In the genomic region with DNA sequence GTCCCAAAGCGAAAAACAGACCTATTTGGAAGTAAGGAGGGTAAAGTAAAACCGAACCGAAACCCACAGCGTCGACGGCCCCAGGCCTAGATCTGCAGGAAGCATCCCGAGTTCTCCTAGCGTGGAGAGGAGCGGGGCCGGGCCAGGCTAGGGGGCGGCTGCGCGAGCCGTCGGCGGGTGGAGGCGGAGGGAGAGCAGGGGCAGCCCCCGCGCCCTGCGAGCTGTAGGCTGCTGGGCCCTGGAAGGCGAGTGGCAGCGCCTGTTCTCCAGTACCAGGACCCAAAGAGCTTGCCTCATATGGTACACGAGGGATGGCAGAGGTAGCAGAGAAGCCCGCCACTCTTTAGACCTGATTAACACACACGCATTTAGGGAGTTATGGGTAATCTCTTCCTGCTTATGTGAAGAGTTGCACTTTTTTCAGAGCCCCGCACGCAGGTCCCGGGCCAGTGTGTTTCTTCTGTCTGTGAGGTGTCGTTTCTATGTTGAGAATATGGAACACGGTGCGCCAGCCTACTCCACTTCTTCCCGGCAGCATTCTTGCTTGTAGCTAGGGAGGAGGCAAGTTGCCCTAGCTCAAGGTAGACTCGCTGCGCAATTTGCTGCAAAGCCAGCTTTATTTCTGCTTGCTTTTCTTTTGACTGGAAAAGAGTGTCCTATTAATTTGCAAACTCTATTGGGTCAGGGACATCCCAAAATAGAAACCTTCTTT, we compare ENCODE assay signal across 9 cellular contexts.
DNase-seq lines count a peak whose midpoint lies in the region; ATAC-seq, FAIRE-seq and TF ChIP-seq lines count a peak whose summit lies in the region.
"Had no signal": no experiment of that assay in that cellular context is flagged by ENCODE, and none has a peak within 500 bp of the region (broad histone marks: within the 10 kb centered on the region; RNA-seq: fewer than 3 reads in every experiment).

No MANE protein-coding gene starts in this region.

- CTCF ChIA-PET in CD4-positive, alpha-beta memory T cell (lab: Charles Lee; ENCODE audit: partially characterized antibody) = interaction anchor here (1.1 to 2.6 kb wide), 4 partner anchors 10 to 22 kb away, joined by 3 to 14 read pairs (median 3); no protein-coding TSS in a partner anchor
- CTCF ChIA-PET in H1 (lab: Charles Lee; ENCODE audit: partially characterized antibody) = interaction anchor here (1.2 to 4.1 kb wide), 3 partner anchors 9 to 16 kb away, joined by 3 to 48 read pairs (median 4); no protein-coding TSS in a partner anchor

- no peak overlapping the region for H3K14ac ChIP-seq in H1 (ENCODE audit: insufficient read length)

- no peak overlapping the region for H3K23ac ChIP-seq in H1 (ENCODE audit: insufficient read length)

- no peak for DNase-seq in CD4-positive, alpha-beta memory T cell
- peak in 1 of 2 experiments; percentile 15 for DNase-seq in H1 (ENCODE audit: low read depth in 1 of 2, low spot score in 2 of 2)
- DNase-seq in omental fat pad (ENCODE audit: low spot score) = no peak
- no peak for DNase-seq in GM19240 (ENCODE audit: insufficient read length, low spot score)

- H3K27me3 Mint-ChIP-seq in CD4-positive, alpha-beta memory T cell = peaks cover 7 to 22% of the 10 kb centered on the region in 2 donors

- intact Hi-C loops in CD4-positive, alpha-beta memory T cell (cut with micrococcal nuclease) = no loop called here

- WGBS in H1 (ENCODE audit: extremely low coverage in 1 of 2, insufficient coverage in 1 of 2, insufficient read length in 1 of 2, insufficient replicate concordance in 2 of 2, low coverage in 1 of 2, low lambda C conversion rate in 2 of 2, missing lambda C conversion rate in 1 of 2), 2 experiments = 38% methylated on average over 33 of the region's 34 CpGs; no CpG with 5 or more reads in 1 of the 2 experiments

- H3K4me1 ChIP-seq in CD4-positive, alpha-beta memory T cell (ENCODE audit: insufficient read depth, low read length) = no peaks in the 10 kb centered on the region
- H3K4me1 ChIP-seq in H1 (replicated peaks in 1 of 4; ENCODE audit: control insufficient read depth in 3 of 4, insufficient read depth in 4 of 4, low read length in 3 of 4) = peaks cover 0 to 5% (median under 1%) of the 10 kb centered on the region in 4 experiments; a peak in 1 of 7 replicates

- H2AFZ ChIP-seq in H1 (ENCODE audit: low read length) = peak overlapping the region; percentile 76; the same call in 1 of the 2 replicates

- TF ChIP-seq POLR2A in H1 (IDR thresholded peaks at IDR 0.05; ENCODE audit: control extremely low read depth in 1 of 2, low read depth in 2 of 2, low read length in 2 of 2) = no peak

- no peak overlapping the region for H3K27ac Mint-ChIP-seq in CD4-positive, alpha-beta memory T cell
- H3K27ac Mint-ChIP-seq: activated naive CD4-positive, alpha-beta T cell treated with anti-CD3 and anti-CD28 coated beads, Interleukin-2, amount 50 U/mL, for 24 hours had no signal

- H4K8ac ChIP-seq in H1 (ENCODE audit: extremely low read depth, insufficient read depth, low read length) = peak overlapping the region; percentile 91

- POLR2A ChIA-PET in CD4-positive, alpha-beta memory T cell (lab: Charles Lee; ENCODE audit: partially characterized antibody) = interaction anchor here (0.6 to 1.2 kb wide), 2 partner anchors 159 to 272 kb away, joined by 3 read pairs; no protein-coding TSS in a partner anchor
- POLR2A ChIA-PET in H1 (lab: Charles Lee; ENCODE audit: partially characterized antibody) = interaction anchor here (1.3 to 2.1 kb wide), 4 partner anchors 9 to 216 kb away, joined by 3 to 9 read pairs (median 4); a partner anchor contains a TSS

- no peak overlapping the region for H2BK5ac ChIP-seq in H1 (ENCODE audit: low read depth, low read length)

- H3K4me1 Mint-ChIP-seq in CD4-positive, alpha-beta memory T cell = peaks cover 0 to 10% (median under 1%) of the 10 kb centered on the region in 4 donors

- H3K27ac ChIP-seq in CD4-positive, alpha-beta memory T cell (ENCODE audit: low read depth, low read length) = no peak overlapping the region
- H3K27ac ChIP-seq in H1 (ENCODE audit: low read depth, low read length) = no peak overlapping the region

- ATAC-seq in HG03354 (IDR thresholded peaks at IDR 0.05; ENCODE audit: poor library complexity, severe bottlenecking, unreplicated experiment) (peak; percentile 16), omental fat pad (ENCODE audit: low FRiP score) (peak; percentile 63), SK-N-SH treated with all-trans-retinoic acid at 6 μM for 48 hours (no peak; the same call in 2 of the 3 replicates), HG02840 (IDR thresholded peaks at IDR 0.05; ENCODE audit: low FRiP score, unreplicated experiment) (no peak), HG03039 (IDR thresholded peaks at IDR 0.05; ENCODE audit: unreplicated experiment) (no peak)

- H3K36me3 Mint-ChIP-seq in CD4-positive, alpha-beta memory T cell = no peaks in the 10 kb centered on the region
- H3K36me3 Mint-ChIP-seq: activated naive CD4-positive, alpha-beta T cell treated with anti-CD3 and anti-CD28 coated beads, Interleukin-2, amount 50 U/mL, for 24 hours had no signal

- H3K9me3 ChIP-seq in CD4-positive, alpha-beta memory T cell (ENCODE audit: control insufficient read depth in 1 of 2, low read length in 2 of 2) = no peaks in the 10 kb centered on the region
- peaks cover 0 to 7% of the 10 kb centered on the region in 2 experiments; a peak in 1 of 4 replicates for H3K9me3 ChIP-seq in H1 (ENCODE audit: insufficient read depth in 2 of 2, low read depth in 1 of 2, low read length in 1 of 2)

- H2AK5ac ChIP-seq in H1 (ENCODE audit: low read depth, low read length) = no peak overlapping the region

- H2BK20ac ChIP-seq in H1 (ENCODE audit: low read length) = 0 out of 2 replicates have a peak overlapping the region, but pooled peaks have one; percentile 34

- peak overlapping the region in 1 of 2 donors; percentile 17 for H3K4me3 ChIP-seq in CD4-positive, alpha-beta memory T cell (ENCODE audit: low read length in 2 of 2)
- H3K4me3 ChIP-seq in H1 (ENCODE audit: extremely low read depth in 1 of 4, insufficient read depth in 2 of 4, low read depth in 3 of 4, low read length in 4 of 4) = peak overlapping the region; percentile 25 to 54 (median 34)

- no peak overlapping the region for H3K9ac ChIP-seq in H1 (replicated peaks in 1 of 4; ENCODE audit: extremely low read depth in 1 of 4, low read depth in 3 of 4, low read length in 3 of 4)

- no peaks in the 10 kb centered on the region for H3K36me3 ChIP-seq in CD4-positive, alpha-beta memory T cell (ENCODE audit: insufficient read depth, low read length)
- no peaks in the 10 kb centered on the region; a peak in 1 of 8 replicates for H3K36me3 ChIP-seq in H1 (ENCODE audit: control insufficient read depth in 2 of 4, insufficient read depth in 4 of 4, low read length in 3 of 4)

- TF ChIP-seq CTCF in H1 (IDR thresholded peaks at IDR 0.05; ENCODE audit: control extremely low read depth in 1 of 3, insufficient read depth in 1 of 3, low read depth in 1 of 3, low read length in 3 of 3) = no peak
- no peak for TF ChIP-seq CTCF in omental fat pad (IDR thresholded peaks at IDR 0.05)

- TF ChIP-seq RAD21 in H1 (IDR thresholded peaks at IDR 0.05 in 1 of 2, conservative IDR thresholded peaks at IDR 0.05 in 1 of 2; ENCODE audit: low read depth in 2 of 2, low read length in 2 of 2) = no peak

- no peaks in the 10 kb centered on the region for H4K20me1 ChIP-seq in H1 (replicated peaks in 1 of 2; ENCODE audit: control insufficient read depth in 1 of 2, insufficient read depth in 2 of 2, low read length in 2 of 2)

- peak overlapping the region; percentile 68 for H3K4me2 ChIP-seq in H1 (ENCODE audit: insufficient read depth in 1 of 2, low read depth in 2 of 2, low read length in 2 of 2)

- no peak for FAIRE-seq in H1 (lab: Jason Lieb, UNC)

- peaks cover 3% of the 10 kb centered on the region for H3K27me3 ChIP-seq in CD4-positive, alpha-beta memory T cell (ENCODE audit: insufficient read depth, low read length)
- H3K27me3 ChIP-seq in H1 (replicated peaks in 1 of 4; ENCODE audit: control insufficient read depth in 3 of 4, extremely low read depth in 1 of 4, insufficient read depth in 3 of 4, low read length in 3 of 4) = peaks cover 2 to 28% (median 23%) of the 10 kb centered on the region in 4 experiments

- H3K18ac ChIP-seq in H1 (ENCODE audit: extremely low read depth, low read length) = peak overlapping the region; percentile 62; the same call in 1 of the 2 replicates

- no peak overlapping the region for H2BK15ac ChIP-seq in H1 (ENCODE audit: low read length)

- peak overlapping the region; percentile 55; the same call in 1 of the 2 replicates for H2BK12ac ChIP-seq in H1 (ENCODE audit: low read depth, low read length)

- H3K9me3 Mint-ChIP-seq in CD4-positive, alpha-beta memory T cell = peaks cover 0 to 1% (median 0%) of the 10 kb centered on the region in 8 donors
- H3K9me3 Mint-ChIP-seq: activated naive CD4-positive, alpha-beta T cell treated with anti-CD3 and anti-CD28 coated beads, Interleukin-2, amount 50 U/mL, for 24 hours had no signal

- peak overlapping the region; percentile 11 to 70 (median 60) for H3K4me3 Mint-ChIP-seq in CD4-positive, alpha-beta memory T cell

- H4K5ac ChIP-seq in H1 (ENCODE audit: insufficient read length, low read depth, low read length) = no peak overlapping the region

- no peaks in the 10 kb centered on the region for H3K23me2 ChIP-seq in H1 (ENCODE audit: low read depth, low read length)

- no peak for TF ChIP-seq EP300 in H1 (IDR thresholded peaks at IDR 0.05; ENCODE audit: borderline replicate concordance in 1 of 2, low read depth in 2 of 2, low read length in 2 of 2)

- H3K56ac ChIP-seq in H1 (replicated peaks; ENCODE audit: insufficient read length, low read depth, low read length) = no peak overlapping the region

- H3K79me2 ChIP-seq in H1 (ENCODE audit: control insufficient read depth in 1 of 2, insufficient read depth in 2 of 2, low read length in 2 of 2) = no peaks in the 10 kb centered on the region

- no peak overlapping the region for H2BK120ac ChIP-seq in H1 (replicated peaks; ENCODE audit: low read depth, low read length)

- no peak overlapping the region for H3K4ac ChIP-seq in H1 (replicated peaks; ENCODE audit: insufficient read length, low read depth, low read length)

- peak overlapping the region; percentile 48 for H4K91ac ChIP-seq in H1 (replicated peaks; ENCODE audit: insufficient read length, low read length)

- H3K79me1 ChIP-seq in H1 (ENCODE audit: low read depth, low read length) = no peaks in the 10 kb centered on the region

TF ChIP-seq in H1, 55 proteins besides CTCF, POLR2A, EP300 and RAD21 (continues in another document):
- TF ChIP-seq, protein P1, sequence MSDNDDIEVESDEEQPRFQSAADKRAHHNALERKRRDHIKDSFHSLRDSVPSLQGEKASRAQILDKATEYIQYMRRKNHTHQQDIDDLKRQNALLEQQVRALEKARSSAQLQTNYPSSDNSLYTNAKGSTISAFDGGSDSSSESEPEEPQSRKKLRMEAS (IDR thresholded peaks at IDR 0.05) = 0 out of 2 replicates have a peak, but pooled peaks have one; percentile 39

TF ChIP-seq in SK-N-SH treated with all-trans-retinoic acid at 6 μM for 48 hours, 23 proteins besides CTCF, POLR2A, EP300 and RAD21 (continues in another document):
- TF ChIP-seq TCF4 (CRISPR knock-in tag; IDR thresholded peaks at IDR 0.05; ENCODE audit: borderline replicate concordance) = no peak

Comparison
In these comparisons a context has a peak if more than half of its experiments do, and no peak if none do; other contexts are left out.
1. ATAC-seq: peak in HG03354 (single experiment) and omental fat pad (single experiment); none in SK-N-SH treated with all-trans-retinoic acid at 6 μM for 48 hours (single experiment), HG02840 (single experiment) and HG03039 (single experiment).